ENCODE assay signal across 22 cellular contexts in genomic region chr12:95709152-95709551, GRCh38.
"Had no signal": no experiment of that assay in that cellular context is flagged by ENCODE, and none has a peak within 500 bp of the region (broad histone marks: within the 10 kb centered on the region; RNA-seq: fewer than 3 reads in every experiment).

No MANE protein-coding gene starts in this region.

- DNase-seq: activated CD8-positive, alpha-beta memory T cell treated with anti-CD3 and anti-CD28 coated beads for 24 hours; activated CD8-positive, alpha-beta memory T cell treated with anti-CD3 and anti-CD28 coated beads, Interleukin-2, amount 50 U/mL, for 4 hours; activated T-cell treated with anti-CD3 and anti-CD28 coated beads, Interleukin-2, amount 50 U/mL, for 24 hours; brain microvascular endothelial cell; central memory CD4-positive, alpha-beta T cell; colonic mucosa; dorsolateral prefrontal cortex; effector memory CD8-positive, alpha-beta T cell; glutamatergic neuron; immature natural killer cell; kidney glomerular epithelial cell; left lung; naive thymus-derived CD8-positive, alpha-beta T cell; stimulated activated CD4-positive, alpha-beta T cell treated with anti-CD3 and anti-CD28 coated beads, Interleukin-4, amount 100 ng/mL, for 1 hour; stimulated activated naive CD4-positive, alpha-beta T cell had no signal

- H3K27ac ChIP-seq: ascending aorta, brain microvascular endothelial cell, colonic mucosa, dorsolateral prefrontal cortex, esophagus muscularis mucosa, hepatocyte, left lung, neural progenitor cell, prostate gland, thoracic aorta, vagina had no signal

- H2AFZ ChIP-seq: hepatocyte, neural progenitor cell had no signal

- H3K4me2 ChIP-seq: hepatocyte, neural progenitor cell had no signal

- H3K4me1 ChIP-seq: colonic mucosa, esophagus muscularis mucosa, left lung, neural progenitor cell, prostate gland, vagina had no signal

- H3K36me3 ChIP-seq: colonic mucosa, neural progenitor cell, prostate gland, vagina had no signal

- H3K4me3 ChIP-seq: ascending aorta, colonic mucosa, dorsolateral prefrontal cortex, esophagus muscularis mucosa, hepatocyte, left lung, neural progenitor cell, prostate gland, thoracic aorta, vagina had no signal

- H3K27me3 ChIP-seq: ascending aorta, brain microvascular endothelial cell, colonic mucosa, dorsolateral prefrontal cortex, esophagus muscularis mucosa, hepatocyte, left lung, neural progenitor cell, vagina had no signal

- H3K9me3 ChIP-seq: ascending aorta, colonic mucosa, esophagus muscularis mucosa, left lung, prostate gland, thoracic aorta, vagina had no signal

- H3K9ac ChIP-seq: neural progenitor cell had no signal
